In genomic region chr6:158020272-158020711, GRCh38 we compare ENCODE assay signal across 18 cellular contexts. TPM values are rescaled to one million over a fixed set of nuclear protein-coding genes. Genes with fewer than 3 reads are reported as not detected.
DNase-seq lines count a peak whose midpoint lies in the region; ATAC-seq, FAIRE-seq and TF ChIP-seq lines count a peak whose summit lies in the region.
"Had no signal": no experiment of that assay in that cellular context is flagged by ENCODE, and none has a peak within 500 bp of the region (broad histone marks: within the 10 kb centered on the region; RNA-seq: fewer than 3 reads in every experiment).

No MANE protein-coding gene starts in this region.

- no peaks in the 10 kb centered on the region for H3K9me1 ChIP-seq in endothelial cell of umbilical vein (replicated peaks; ENCODE audit: control insufficient read depth, extremely low read depth, insufficient read depth, low read length)

- no TSS peak for BruUV-seq in endothelial cell of umbilical vein (replicated peaks; lab: Mats Ljungman, UMichigan)

- no peak for TF ChIP-seq POLR2A in endothelial cell of umbilical vein (IDR thresholded peaks at IDR 0.05; ENCODE audit: low read depth, low read length)

- no peak overlapping the region for H3K27ac Mint-ChIP-seq in activated CD4-positive, alpha-beta memory T cell treated with anti-CD3 and anti-CD28 coated beads for 36 hours
- no peak overlapping the region for H3K27ac Mint-ChIP-seq in activated CD4-positive, alpha-beta memory T cell treated with anti-CD3 and anti-CD28 coated beads, Interleukin-2, amount 10 ng/mL, durations not matched to agents 7 days and 5 days
- H3K27ac Mint-ChIP-seq in osteocyte (ENCODE audit: unreplicated experiment): peak overlapping the region; percentile 93

- peaks cover 81% of the 10 kb centered on the region for H3K79me2 ChIP-seq in endothelial cell of umbilical vein (ENCODE audit: control insufficient read depth, insufficient read depth, low read length)

- peaks cover 9% of the 10 kb centered on the region for H3K4me1 Mint-ChIP-seq in activated CD4-positive, alpha-beta memory T cell treated with anti-CD3 and anti-CD28 coated beads for 36 hours (ENCODE audit: low read depth)
- peaks cover 11% of the 10 kb centered on the region for H3K4me1 Mint-ChIP-seq in activated CD4-positive, alpha-beta memory T cell treated with anti-CD3 and anti-CD28 coated beads, Interleukin-2, amount 10 ng/mL, durations not matched to agents 7 days and 5 days
- peaks cover 70% of the 10 kb centered on the region for H3K4me1 Mint-ChIP-seq in osteocyte (ENCODE audit: unreplicated experiment)

- H2AFZ ChIP-seq in endothelial cell of umbilical vein (ENCODE audit: low read depth, low read length): no peak overlapping the region

- POLR2A ChIA-PET in activated CD4-positive, alpha-beta memory T cell treated with anti-CD3 and anti-CD28 coated beads for 36 hours (lab: Charles Lee): no interaction called here
- POLR2A ChIA-PET in activated CD4-positive, alpha-beta memory T cell treated with anti-CD3 and anti-CD28 coated beads, Interleukin-2, amount 10 ng/mL, durations not matched to agents 7 days and 5 days (lab: Charles Lee): no interaction called here
- POLR2A ChIA-PET in endothelial cell of umbilical vein (lab: Charles Lee): no interaction called here

- no peaks in the 10 kb centered on the region for H4K20me1 ChIP-seq in endothelial cell of umbilical vein (replicated peaks; ENCODE audit: control insufficient read depth, extremely low read depth, insufficient read depth, low read length)

- no peaks in the 10 kb centered on the region for H3K27me3 Mint-ChIP-seq in activated CD4-positive, alpha-beta memory T cell treated with anti-CD3 and anti-CD28 coated beads for 36 hours
- no peaks in the 10 kb centered on the region for H3K27me3 Mint-ChIP-seq in activated CD4-positive, alpha-beta memory T cell treated with anti-CD3 and anti-CD28 coated beads, Interleukin-2, amount 10 ng/mL, durations not matched to agents 7 days and 5 days
- no peaks in the 10 kb centered on the region for H3K27me3 Mint-ChIP-seq in osteocyte (ENCODE audit: unreplicated experiment)

- peaks cover 8% of the 10 kb centered on the region for H3K36me3 Mint-ChIP-seq in activated CD4-positive, alpha-beta memory T cell treated with anti-CD3 and anti-CD28 coated beads for 36 hours
- H3K36me3 Mint-ChIP-seq in activated CD4-positive, alpha-beta memory T cell treated with anti-CD3 and anti-CD28 coated beads, Interleukin-2, amount 10 ng/mL, durations not matched to agents 7 days and 5 days (ENCODE audit: low read depth): peaks cover 21% of the 10 kb centered on the region
- peaks cover 28% of the 10 kb centered on the region for H3K36me3 Mint-ChIP-seq in osteocyte (ENCODE audit: unreplicated experiment)

- H3K4me3 Mint-ChIP-seq in activated CD4-positive, alpha-beta memory T cell treated with anti-CD3 and anti-CD28 coated beads for 36 hours: no peak overlapping the region
- no peak overlapping the region for H3K4me3 Mint-ChIP-seq in activated CD4-positive, alpha-beta memory T cell treated with anti-CD3 and anti-CD28 coated beads, Interleukin-2, amount 10 ng/mL, durations not matched to agents 7 days and 5 days
- H3K4me3 Mint-ChIP-seq in osteocyte (ENCODE audit: unreplicated experiment): no peak overlapping the region

- DNase-seq in activated CD4-positive, alpha-beta memory T cell treated with anti-CD3 and anti-CD28 coated beads for 36 hours: peak; percentile 49
- no peak for DNase-seq in activated CD4-positive, alpha-beta memory T cell treated with anti-CD3 and anti-CD28 coated beads, Interleukin-2, amount 10 ng/mL, durations not matched to agents 7 days and 5 days
- peak; percentile 25 for DNase-seq in NAMALWA (ENCODE audit: low spot score)
- DNase-seq in endothelial cell of umbilical vein (ENCODE audit: low read depth, low spot score): no peak
- DNase-seq in osteocyte (ENCODE audit: extremely low spot score, unreplicated experiment): no peak
- no peak for DNase-seq in T-helper 1 cell
- DNase-seq: brain microvascular endothelial cell, GDM1, head of caudate nucleus, NCI-H1417 treated with DMSO at 0.1 percent for 48 hours, NCI-H345 had no signal

- H3K9ac ChIP-seq in endothelial cell of umbilical vein (replicated peaks; ENCODE audit: extremely low read depth, insufficient read depth, low read length): peak overlapping the region; percentile 4

- intact Hi-C loops in activated CD4-positive, alpha-beta memory T cell treated with anti-CD3 and anti-CD28 coated beads for 36 hours (cut with micrococcal nuclease): loop anchor here (10.0 kb wide), 1 partner anchor 635 kb away; the partner anchor contains the start of gene SYTL3
- intact Hi-C loops in endothelial cell of umbilical vein (cut with micrococcal nuclease): no loop called here

- CTCF ChIA-PET in activated CD4-positive, alpha-beta memory T cell treated with anti-CD3 and anti-CD28 coated beads for 36 hours (lab: Charles Lee): no interaction called here
- CTCF ChIA-PET in activated CD4-positive, alpha-beta memory T cell treated with anti-CD3 and anti-CD28 coated beads, Interleukin-2, amount 10 ng/mL, durations not matched to agents 7 days and 5 days (lab: Charles Lee): interaction anchor here (1.4 kb wide), 1 partner anchor 19 kb away, joined by 3 read pairs; no protein-coding TSS in a partner anchor
- CTCF ChIA-PET in endothelial cell of umbilical vein (lab: Charles Lee): interaction anchor here (1.0 to 2.6 kb wide), 4 partner anchors 20 to 52 kb away, joined by 3 to 22 read pairs (median 8); partner anchors contain the start of gene SYNJ2

- H3K4me3 ChIP-seq in endothelial cell of umbilical vein (replicated peaks in 1 of 3; ENCODE audit: insufficient read depth in 1 of 3, low read depth in 1 of 3, low read length in 3 of 3): no peak overlapping the region
- H3K4me3 ChIP-seq: A549, K562 had no signal

- H3K27me3 ChIP-seq in endothelial cell of umbilical vein (ENCODE audit: control insufficient read depth in 2 of 2, insufficient read depth in 2 of 2, low read length in 2 of 2): no peaks in the 10 kb centered on the region
- H3K27me3 ChIP-seq: brain microvascular endothelial cell had no signal

- H3K9me3 Mint-ChIP-seq in activated CD4-positive, alpha-beta memory T cell treated with anti-CD3 and anti-CD28 coated beads for 36 hours: no peaks in the 10 kb centered on the region
- no peaks in the 10 kb centered on the region for H3K9me3 Mint-ChIP-seq in activated CD4-positive, alpha-beta memory T cell treated with anti-CD3 and anti-CD28 coated beads, Interleukin-2, amount 10 ng/mL, durations not matched to agents 7 days and 5 days
- H3K9me3 Mint-ChIP-seq in osteocyte (ENCODE audit: unreplicated experiment): no peaks in the 10 kb centered on the region

- no peaks in the 10 kb centered on the region for H3K9me3 ChIP-seq in endothelial cell of umbilical vein (replicated peaks; ENCODE audit: control insufficient read depth, insufficient read depth, low read length)
- H3K9me3 ChIP-seq: A549 had no signal

- TF ChIP-seq CTCF in endothelial cell of umbilical vein (IDR thresholded peaks at IDR 0.05; ENCODE audit: extremely low read depth in 1 of 2, insufficient read depth in 1 of 2, low read depth in 1 of 2, low read length in 2 of 2) (no peak), osteocyte (IDR thresholded peaks at IDR 0.05) (no peak)

- peaks cover 0 to 3% of the 10 kb centered on the region in 2 experiments for H3K36me3 ChIP-seq in endothelial cell of umbilical vein (ENCODE audit: control insufficient read depth in 2 of 2, extremely low read depth in 1 of 2, insufficient read depth in 2 of 2, low read length in 2 of 2)

- peak overlapping the region; percentile 85 for H3K27ac ChIP-seq in endothelial cell of umbilical vein (ENCODE audit: insufficient read depth, low read depth, low read length)
- H3K27ac ChIP-seq: VCaP had no signal

- dilution Hi-C loops in endothelial cell of umbilical vein (cut with MboI; ENCODE audit: extremely low pct_ligation_motif_present, low sequenced_read_pairs): no loop called here

- H3K4me1 ChIP-seq in endothelial cell of umbilical vein (ENCODE audit: control insufficient read depth, extremely low read depth, insufficient read depth, low read length): peaks cover 49% of the 10 kb centered on the region

- no peak for ATAC-seq in HG02884 (IDR thresholded peaks at IDR 0.05; ENCODE audit: unreplicated experiment)
- ATAC-seq in HG03175 (IDR thresholded peaks at IDR 0.05; ENCODE audit: unreplicated experiment): no peak
- ATAC-seq: A549, K562, SK-N-SH treated with all-trans-retinoic acid at 6 μM for 48 hours had no signal

- H3K4me2 ChIP-seq in endothelial cell of umbilical vein (ENCODE audit: insufficient read depth, low read length): peak overlapping the region; percentile 23
- H3K4me2 ChIP-seq: A549 had no signal

- FAIRE-seq in endothelial cell of umbilical vein (lab: Jason Lieb, UNC): peak; percentile 42
- FAIRE-seq: A549, endometrium, K562 had no signal

TF ChIP-seq in endothelial cell of umbilical vein, 7 proteins besides CTCF, POLR2A, EP300 and RAD21 (continues in another document):
- TF ChIP-seq POLR2AphosphoS5 (IDR thresholded peaks at IDR 0.05; ENCODE audit: insufficient read depth, low read depth, low read length) (no peak), GATA2 (IDR thresholded peaks at IDR 0.05; ENCODE audit: insufficient read depth, insufficient read length, low read depth, low read length) (no peak), MAX (IDR thresholded peaks at IDR 0.05; ENCODE audit: insufficient read depth, insufficient read length) (no peak), FOS (IDR thresholded peaks at IDR 0.05; ENCODE audit: borderline replicate concordance, insufficient read depth, low read length) (no peak), EZH2 (IDR thresholded peaks at IDR 0.05; ENCODE audit: borderline replicate concordance, low read depth, low read length, severe bottlenecking) (no peak), JUN (IDR thresholded peaks at IDR 0.05; ENCODE audit: borderline replicate concordance, insufficient read depth, insufficient read length, low read depth) (no peak)

RNA-seq across cellular contexts. Expression of gene SYNJ2, which starts 38.6 kb away (rescaled TPM):
- 10 to 100 TPM; 32.2 to 32.3 TPM for total RNA-seq in activated CD4-positive, alpha-beta memory T cell treated with anti-CD3 and anti-CD28 coated beads for 36 hours
- total RNA-seq in activated CD4-positive, alpha-beta memory T cell treated with anti-CD3 and anti-CD28 coated beads, Interleukin-2, amount 10 ng/mL, durations not matched to agents 7 days and 5 days: 10 to 100 TPM; 36.8 to 39.1 TPM
- total RNA-seq in endothelial cell of umbilical vein (71.8 and 78.2 TPM in 2 replicates), osteocyte (94.5 and 95.4 TPM in 2 replicates)
- polyA plus RNA-seq in endothelial cell of umbilical vein: 32.4 and 35.1 TPM in 2 replicates
- polyA plus RNA-seq in endothelial cell of umbilical vein (2011; cell fraction: cytosol; rRNA removed): 42.1 and 44.6 TPM in 2 replicates
- 85.0 and 90.0 TPM in 2 replicates for polyA plus RNA-seq in endothelial cell of umbilical vein (2011; cell fraction: nucleus; rRNA removed)
- 28.3 and 54.5 TPM in 2 replicates for polyA plus RNA-seq in endothelial cell of umbilical vein (2012)
- 76.8 and 82.3 TPM in 2 replicates for polyA minus RNA-seq in endothelial cell of umbilical vein
- 12.2 TPM for polyA minus RNA-seq in endothelial cell of umbilical vein (2011; cell fraction: cytosol; rRNA and poly(A)+ RNA removed)
- polyA minus RNA-seq in endothelial cell of umbilical vein (2011; cell fraction: nucleus; rRNA and poly(A)+ RNA removed): 77.9 and 82.2 TPM in 2 replicates

Comparison
In these comparisons a context has a peak if more than half of its experiments do, and no peak if none do; other contexts are left out.
1. DNase-seq: peak in activated CD4-positive, alpha-beta memory T cell treated with anti-CD3 and anti-CD28 coated beads for 36 hours (single experiment) and NAMALWA (single experiment); none in activated CD4-positive, alpha-beta memory T cell treated with anti-CD3 and anti-CD28 coated beads, Interleukin-2, amount 10 ng/mL, durations not matched to agents 7 days and 5 days (single experiment), endothelial cell of umbilical vein (single experiment), osteocyte (single experiment) and T-helper 1 cell (0 of 5).